Comparison of ENCODE assay signal across 18 cellular contexts in genomic region chr19:17993076-17993813, GRCh38. TPM values are rescaled to one million over a fixed set of nuclear protein-coding genes. Genes with fewer than 3 reads are reported as not detected.
DNase-seq lines count a peak whose midpoint lies in the region; ATAC-seq, FAIRE-seq and TF ChIP-seq lines count a peak whose summit lies in the region.
"Had no signal": no experiment of that assay in that cellular context is flagged by ENCODE, and none has a peak within 500 bp of the region (broad histone marks: within the 10 kb centered on the region; RNA-seq: fewer than 3 reads in every experiment).

No MANE protein-coding gene starts in this region.

- ATAC-seq in HepG2 (peak; percentile 12; the same call in 1 of the 3 replicates), right lobe of liver (no peak), mucosa of descending colon (peak; percentile 17), gastroesophageal sphincter (no peak)
- ATAC-seq: CD8-positive, alpha-beta T cell had no signal

- H3K79me2 ChIP-seq in HepG2 (ENCODE audit: insufficient read depth, low read length), result no peaks in the 10 kb centered on the region

- no peaks in the 10 kb centered on the region for H3K4me1 Mint-ChIP-seq in endothelial cell (ENCODE audit: unreplicated experiment)

- H3K9ac ChIP-seq in HepG2 (ENCODE audit: insufficient read depth, low read depth, low read length) (no peak overlapping the region), NT2/D1 (ENCODE audit: insufficient read length, low read depth) (peak overlapping the region; percentile 21)
- H3K9ac ChIP-seq: KMS-11 had no signal

- peaks cover 2% of the 10 kb centered on the region for H3K27me3 Mint-ChIP-seq in endothelial cell (ENCODE audit: unreplicated experiment)
- H3K27me3 Mint-ChIP-seq: B cell had no signal

- no peak for DNase-seq in HepG2 (ENCODE audit: low spot score)
- DNase-seq in right lobe of liver, result no peak
- no peak for DNase-seq in NT2/D1 (ENCODE audit: low read depth, low spot score)
- no peak for DNase-seq in mucosa of descending colon
- DNase-seq in endothelial cell (ENCODE audit: low spot score), result no peak
- DNase-seq in suprapubic skin (ENCODE audit: low spot score in 2 of 2), result no peak
- DNase-seq: CD8-positive, alpha-beta T cell; COR-L47; DMS153; GF-D8 had no signal

- H3K4me2 ChIP-seq in HepG2 (ENCODE audit: low read depth, low read length), result no peak overlapping the region
- H3K4me2 ChIP-seq: KMS-11 had no signal

- no peaks in the 10 kb centered on the region for H3K36me3 ChIP-seq in HepG2 (replicated peaks in 1 of 2; ENCODE audit: control insufficient read depth in 1 of 2, insufficient read depth in 2 of 2, low read length in 2 of 2)
- no peaks in the 10 kb centered on the region for H3K36me3 ChIP-seq in right lobe of liver
- no peaks in the 10 kb centered on the region for H3K36me3 ChIP-seq in NT2/D1 (ENCODE audit: insufficient read depth, insufficient read length, low read length)
- H3K36me3 ChIP-seq in mucosa of descending colon (ENCODE audit: low read depth), result no peaks in the 10 kb centered on the region
- H3K36me3 ChIP-seq in gastroesophageal sphincter, result no peaks in the 10 kb centered on the region
- no peaks in the 10 kb centered on the region for H3K36me3 ChIP-seq in suprapubic skin

- H3K27me3 ChIP-seq in HepG2 (ENCODE audit: control insufficient read depth in 1 of 2, insufficient read depth in 2 of 2, low read length in 2 of 2) (peaks cover 0 to 2% of the 10 kb centered on the region in 2 experiments; a peak in 1 of 5 replicates), right lobe of liver (no peaks in the 10 kb centered on the region), NT2/D1 (ENCODE audit: insufficient read depth, insufficient read length) (no peaks in the 10 kb centered on the region), gastroesophageal sphincter (peaks cover 16% of the 10 kb centered on the region), suprapubic skin (peaks cover 3% of the 10 kb centered on the region)

- no peak for FAIRE-seq in HepG2 (lab: Jason Lieb, UNC)
- FAIRE-seq: A204.1, D721Med, GM19239 had no signal

- BruUV-seq in HepG2 (replicated peaks; lab: Mats Ljungman, UMichigan), result no TSS peak

- POLR2A ChIA-PET in HepG2 (lab: Yijun Ruan, JAX), result no interaction called here

- no peak overlapping the region for H3K4me3 Mint-ChIP-seq in endothelial cell (ENCODE audit: unreplicated experiment)
- H3K4me3 Mint-ChIP-seq: B cell; CD14-positive monocyte; CD8-positive, alpha-beta T cell had no signal

- TF ChIP-seq RAD21 in HepG2 (CRISPR knock-in tag; IDR thresholded peaks at IDR 0.05), result no peak

- peaks cover 22% of the 10 kb centered on the region for H3K4me1 ChIP-seq in HepG2 (ENCODE audit: insufficient read depth, low read length)
- no peaks in the 10 kb centered on the region for H3K4me1 ChIP-seq in right lobe of liver
- peaks cover 12% of the 10 kb centered on the region for H3K4me1 ChIP-seq in NT2/D1 (ENCODE audit: insufficient read depth, insufficient read length)
- no peaks in the 10 kb centered on the region for H3K4me1 ChIP-seq in mucosa of descending colon (ENCODE audit: low read depth)
- peaks cover 0 to 3% (median 0%) of the 10 kb centered on the region in 3 donors for H3K4me1 ChIP-seq in gastroesophageal sphincter
- H3K4me1 ChIP-seq in suprapubic skin, result no peaks in the 10 kb centered on the region

- CTCF ChIA-PET in HepG2 (lab: Yijun Ruan, JAX; ENCODE audit: low intra/inter-chr PET ratio, low total read pairs), result interaction anchor here (6.1 kb wide), 1 partner anchor 54 kb away, joined by 91 read pairs; no protein-coding TSS in a partner anchor

- H3K27ac Mint-ChIP-seq in endothelial cell (ENCODE audit: unreplicated experiment), result no peak overlapping the region
- H3K27ac Mint-ChIP-seq: B cell; CD14-positive monocyte; CD8-positive, alpha-beta T cell had no signal

- TF ChIP-seq EP300 in HepG2 (IDR thresholded peaks at IDR 0.05; ENCODE audit: low read depth in 2 of 2, low read length in 2 of 2) (no peak), HepG2 (CRISPR knock-in tag; IDR thresholded peaks at IDR 0.05; ENCODE audit: borderline replicate concordance) (no peak), gastroesophageal sphincter (IDR thresholded peaks at IDR 0.05) (no peak), suprapubic skin (IDR thresholded peaks at IDR 0.05) (no peak)

- H3K27ac ChIP-seq in HepG2 (ENCODE audit: extremely low read length, insufficient read depth, low read length), result no peak overlapping the region
- no peak overlapping the region for H3K27ac ChIP-seq in right lobe of liver
- H3K27ac ChIP-seq in gastroesophageal sphincter, result no peak overlapping the region
- no peak overlapping the region for H3K27ac ChIP-seq in suprapubic skin
- H3K27ac ChIP-seq: KMS-11 had no signal

- in situ Hi-C loops in HepG2 (cut with HindIII; ENCODE audit: extremely low pct_ligation_motif_present, low pct_unique_long_range_greater_than_20kb), result loop anchor here (5.0 kb wide), 2 partner anchors 41 to 126 kb away; no protein-coding TSS in a partner anchor

- H3K9me3 ChIP-seq in HepG2 (ENCODE audit: low read length) (no peaks in the 10 kb centered on the region), right lobe of liver (no peaks in the 10 kb centered on the region), NT2/D1 (ENCODE audit: insufficient read depth, low read length) (no peaks in the 10 kb centered on the region), mucosa of descending colon (no peaks in the 10 kb centered on the region), gastroesophageal sphincter (no peaks in the 10 kb centered on the region), suprapubic skin (no peaks in the 10 kb centered on the region)

- H3K4me3 ChIP-seq in HepG2 (replicated peaks in 1 of 3; ENCODE audit: insufficient read depth in 1 of 3, low read depth in 2 of 3, low read length in 3 of 3) (no peak overlapping the region), right lobe of liver (no peak overlapping the region), NT2/D1 (ENCODE audit: insufficient read length, low read depth) (no peak overlapping the region), mucosa of descending colon (no peak overlapping the region), gastroesophageal sphincter (no peak overlapping the region), suprapubic skin (no peak overlapping the region)

- TF ChIP-seq CTCF in HepG2 (CRISPR knock-in tag; IDR thresholded peaks at IDR 0.05) (no peak), right lobe of liver (IDR thresholded peaks at IDR 0.05) (no peak), mucosa of descending colon (IDR thresholded peaks at IDR 0.05) (no peak), endothelial cell (IDR thresholded peaks at IDR 0.05; ENCODE audit: unreplicated experiment) (no peak), gastroesophageal sphincter (IDR thresholded peaks at IDR 0.05) (no peak), suprapubic skin (IDR thresholded peaks at IDR 0.05) (no peak)

- 47% methylated on average over 17 of the region's 27 CpGs for WGBS in HepG2 (ENCODE audit: low lambda C conversion rate)
- WGBS in right lobe of liver (ENCODE audit: insufficient coverage, low coverage, low lambda C conversion rate, missing lambda C conversion rate), result 77% methylated on average over 8 of the region's 27 CpGs
- WGBS in gastroesophageal sphincter (ENCODE audit: low coverage in 1 of 2), 2 donors, result 77% methylated on average over 4 of the region's 27 CpGs; no CpG with 5 or more reads in 1 of the 2 donors
- 76% methylated on average over 17 of the region's 27 CpGs for WGBS in suprapubic skin

- intact Hi-C loops in HepG2 (cut with micrococcal nuclease; ENCODE audit: unreplicated experiment), result no loop called here
- intact Hi-C loops in right lobe of liver (cut with DNase I), result loop anchor here (5.0 kb wide), 2 partner anchors 51 to 126 kb away; no protein-coding TSS in a partner anchor
- intact Hi-C loops in mucosa of descending colon (cut with DNase I, micrococcal nuclease), result no loop called here

- TF ChIP-seq POLR2A in HepG2 (IDR thresholded peaks at IDR 0.05; ENCODE audit: insufficient read depth in 1 of 2, low read depth in 2 of 2, low read length in 2 of 2) (no peak), right lobe of liver (IDR thresholded peaks at IDR 0.05) (no peak), gastroesophageal sphincter (IDR thresholded peaks at IDR 0.05) (no peak), suprapubic skin (IDR thresholded peaks at IDR 0.05) (no peak)

- no peak overlapping the region for H2AFZ ChIP-seq in HepG2 (ENCODE audit: low read length)

- H3K36me3 Mint-ChIP-seq in endothelial cell (ENCODE audit: low read depth, unreplicated experiment), result no peaks in the 10 kb centered on the region
- H3K36me3 Mint-ChIP-seq: CD14-positive monocyte; CD8-positive, alpha-beta T cell had no signal

- H3K9me3 Mint-ChIP-seq in endothelial cell (ENCODE audit: unreplicated experiment), result no peaks in the 10 kb centered on the region
- H3K9me3 Mint-ChIP-seq: CD8-positive, alpha-beta T cell had no signal

- no peaks in the 10 kb centered on the region for H4K20me1 ChIP-seq in HepG2 (ENCODE audit: insufficient read depth, low read length)

RNA-seq across cellular contexts. Expression of gene ARRDC2, which starts 14.7 kb away (rescaled TPM):
- total RNA-seq in HepG2 (2016; rRNA removed; fragmentation: Illumina TruSeq; extraction: Trizol) (1.7 and 2.1 TPM in 2 replicates), right lobe of liver (10 to 100 TPM in 4 of 6 experiments, 1 to 10 TPM in 2; 3.6 to 28.5 (median 10.8) TPM), mucosa of descending colon (10 to 100 TPM; 26.4 to 31.1 (median 30.8) TPM), endothelial cell (ENCODE audit: unreplicated experiment) (2.8 TPM), gastroesophageal sphincter (10 to 100 TPM; 31.9 to 64.6 (median 47.5) TPM), suprapubic skin (10 to 100 TPM; 11.3 to 35.0 (median 28.5) TPM)
- 0.51 and 0.71 TPM in 2 replicates for total RNA-seq in HepG2 (2016; cell fraction: cytosol; rRNA removed; fragmentation: Illumina TruSeq; extraction: Trizol; ENCODE audit: low read depth)
- total RNA-seq in HepG2 (2016; cell fraction: insoluble cytoplasmic fraction; rRNA removed; fragmentation: Illumina TruSeq; extraction: Trizol), result 1.5 and 2.6 TPM in 2 replicates
- 1.7 TPM in 2 replicates for total RNA-seq in HepG2 (2016; cell fraction: membrane; rRNA removed; fragmentation: Illumina TruSeq; extraction: Trizol)
- total RNA-seq in HepG2 (2016; cell fraction: nucleus; rRNA removed; fragmentation: Illumina TruSeq; extraction: Trizol), result 1.2 and 1.4 TPM in 2 replicates
- 3.4 and 4.3 TPM in 2 replicates for polyA plus RNA-seq in HepG2 (2011; rRNA removed)
- 3.1 and 3.7 TPM in 2 replicates for polyA plus RNA-seq in HepG2 (2011; cell fraction: cytosol; rRNA removed)
- 10.9 and 11.3 TPM in 2 replicates for polyA plus RNA-seq in HepG2 (2011; cell fraction: nucleus; rRNA removed)
- polyA plus RNA-seq in HepG2 (2012), result 2.3 and 4.0 TPM in 2 replicates
- polyA plus RNA-seq in HepG2 (2016; cell fraction: cytosol; fragmentation: Illumina TruSeq; extraction: Trizol; ENCODE audit: low read depth), result 0.66 and 0.83 TPM in 2 replicates
- polyA plus RNA-seq in HepG2 (2016; cell fraction: insoluble cytoplasmic fraction; fragmentation: Illumina TruSeq; extraction: Trizol; ENCODE audit: low read depth), result 2.1 and 2.3 TPM in 2 replicates
- polyA plus RNA-seq in HepG2 (2016; cell fraction: membrane; fragmentation: Illumina TruSeq; extraction: Trizol; ENCODE audit: low read depth), result 1.2 and 1.6 TPM in 2 replicates
- 3.6 and 6.3 TPM in 2 replicates for polyA plus RNA-seq in HepG2 (2016; cell fraction: nucleus; fragmentation: Illumina TruSeq; extraction: Trizol; ENCODE audit: insufficient read depth, low read depth)
- 4.7 and 13.8 TPM in 2 replicates for polyA minus RNA-seq in HepG2 (2011; rRNA and poly(A)+ RNA removed; ENCODE audit: low replicate concordance)
- 1.2 and 2.5 TPM in 2 replicates for polyA minus RNA-seq in HepG2 (2011; cell fraction: cytosol; rRNA and poly(A)+ RNA removed)
- 1.4 and 2.7 TPM in 2 replicates for polyA minus RNA-seq in HepG2 (2011; cell fraction: nucleus; rRNA and poly(A)+ RNA removed)

RNA-seq across cellular contexts. Expression of gene KCNN1, which starts 26.3 kb away (rescaled TPM):
- total RNA-seq in HepG2 (2016; rRNA removed; fragmentation: Illumina TruSeq; extraction: Trizol) (0.04 TPM in 1 of 2 replicates, not detected in the other), right lobe of liver (not detected), mucosa of descending colon (under 1 TPM in 1 of 3 donors, not detected in 2; 0.79 TPM), endothelial cell (ENCODE audit: unreplicated experiment) (19.3 TPM), gastroesophageal sphincter (under 1 TPM in 2 of 4 donors, not detected in 2; 0.20 to 0.89 TPM), suprapubic skin (under 1 TPM in 2 of 4 donors, not detected in 2; 0.26 to 0.51 TPM)
- not detected in 2 replicates for total RNA-seq in HepG2 (2016; cell fraction: cytosol; rRNA removed; fragmentation: Illumina TruSeq; extraction: Trizol; ENCODE audit: low read depth)
- 0.09 TPM in 1 of 2 replicates, not detected in the other for total RNA-seq in HepG2 (2016; cell fraction: insoluble cytoplasmic fraction; rRNA removed; fragmentation: Illumina TruSeq; extraction: Trizol)
- total RNA-seq in HepG2 (2016; cell fraction: membrane; rRNA removed; fragmentation: Illumina TruSeq; extraction: Trizol), result not detected in 2 replicates
- not detected in 2 replicates for total RNA-seq in HepG2 (2016; cell fraction: nucleus; rRNA removed; fragmentation: Illumina TruSeq; extraction: Trizol)
- not detected in 2 replicates for polyA plus RNA-seq in HepG2 (2011; rRNA removed)
- 0.05 TPM in 1 of 2 replicates, not detected in the other for polyA plus RNA-seq in HepG2 (2011; cell fraction: cytosol; rRNA removed)
- 0.14 TPM in 1 of 2 replicates, not detected in the other for polyA plus RNA-seq in HepG2 (2011; cell fraction: nucleus; rRNA removed)
- not detected in 2 replicates for polyA plus RNA-seq in HepG2 (2012)
- not detected in 2 replicates for polyA plus RNA-seq in HepG2 (2016; cell fraction: cytosol; fragmentation: Illumina TruSeq; extraction: Trizol; ENCODE audit: low read depth)
- polyA plus RNA-seq in HepG2 (2016; cell fraction: insoluble cytoplasmic fraction; fragmentation: Illumina TruSeq; extraction: Trizol; ENCODE audit: low read depth), result not detected in 2 replicates
- not detected in 2 replicates for polyA plus RNA-seq in HepG2 (2016; cell fraction: membrane; fragmentation: Illumina TruSeq; extraction: Trizol; ENCODE audit: low read depth)
- not detected in 2 replicates for polyA plus RNA-seq in HepG2 (2016; cell fraction: nucleus; fragmentation: Illumina TruSeq; extraction: Trizol; ENCODE audit: insufficient read depth, low read depth)
- 0.30 TPM in 1 of 2 replicates, not detected in the other for polyA minus RNA-seq in HepG2 (2011; rRNA and poly(A)+ RNA removed; ENCODE audit: low replicate concordance)
- polyA minus RNA-seq in HepG2 (2011; cell fraction: cytosol; rRNA and poly(A)+ RNA removed), result not detected in 2 replicates
- not detected in 2 replicates for polyA minus RNA-seq in HepG2 (2011; cell fraction: nucleus; rRNA and poly(A)+ RNA removed)
- total RNA-seq: B cell; CD8-positive, alpha-beta T cell; HT1080 had no signal
- polyA plus RNA-seq: CD14-positive monocyte had no signal

Comparison
In these comparisons a context has a peak if more than half of its experiments do, and no peak if none do; other contexts are left out.
1. ATAC-seq: peak in HepG2 (single experiment) and mucosa of descending colon (single experiment); none in right lobe of liver (0 of 4) and gastroesophageal sphincter (single experiment).
2. intact Hi-C loops: an anchor here in right lobe of liver (5.0 kb wide); none called in HepG2 and mucosa of descending colon.
3. RNA of gene KCNN1, which starts 26.3 kb away (total RNA-seq): 19.3 TPM in endothelial cell (single experiment); 0.26 to 0.51 TPM in suprapubic skin, 0.20 to 0.89 TPM in gastroesophageal sphincter, 0.79 TPM in mucosa of descending colon, 0.04 to 0.09 TPM in HepG2 and not detected in right lobe of liver; every median in the first group is over 10 times any median in the second.